Comparison of ENCODE assay signal across 17 cellular contexts in genomic region chr17:30788918-30789317, GRCh38. TPM values are rescaled to one million over a fixed set of nuclear protein-coding genes. Genes with fewer than 3 reads are reported as not detected.
DNase-seq lines count a peak whose midpoint lies in the region; ATAC-seq and TF ChIP-seq lines count a peak whose summit lies in the region.
"Had no signal": no experiment of that assay in that cellular context is flagged by ENCODE, and none has a peak within 500 bp of the region (broad histone marks: within the 10 kb centered on the region; RNA-seq: fewer than 3 reads in every experiment).

No MANE protein-coding gene starts in this region.

- ATAC-seq in T-cell (replicated peaks in 1 of 4): no peak
- no peak for ATAC-seq in stimulated activated naive B cell treated with anti-CD40 and anti-IgM and Interleukin-4, amounts not matched to agents 10 μg/mL and 1 μg/mL and 100 μg/mL, for 72 hours (replicated peaks)
- no peak for ATAC-seq in body of pancreas
- ATAC-seq: heart right ventricle had no signal

- H3K4me3 Mint-ChIP-seq in MCF 10A (ENCODE audit: unreplicated experiment) (no peak overlapping the region), T-cell (no peak overlapping the region)
- no peak overlapping the region for H3K4me3 Mint-ChIP-seq in stimulated activated naive B cell treated with anti-CD40 and anti-IgM and Interleukin-4, amounts not matched to agents 10 μg/mL and 1 μg/mL and 100 μg/mL, for 72 hours
- H3K4me3 Mint-ChIP-seq: activated B cell treated with CpG ODN at 0.5 μM for 24 hours had no signal

- H3K36me3 ChIP-seq in breast epithelium (no peaks in the 10 kb centered on the region), body of pancreas (replicated peaks in 1 of 2; ENCODE audit: insufficient read depth in 1 of 2, low read depth in 2 of 2) (peaks cover 0 to 13% of the 10 kb centered on the region in 2 donors)

- H3K9me3 ChIP-seq in breast epithelium: no peaks in the 10 kb centered on the region
- H3K9me3 ChIP-seq in body of pancreas: no peaks in the 10 kb centered on the region
- H3K9me3 ChIP-seq: BLaER1, heart right ventricle, upper lobe of left lung had no signal

- no peak for TF ChIP-seq CTCF in MCF 10A (IDR thresholded peaks at IDR 0.05; ENCODE audit: unreplicated experiment)
- no peak for TF ChIP-seq CTCF in breast epithelium (IDR thresholded peaks at IDR 0.05)
- no peak for TF ChIP-seq CTCF in body of pancreas (IDR thresholded peaks at IDR 0.05)

- H3K27ac Mint-ChIP-seq in MCF 10A (ENCODE audit: low read depth, unreplicated experiment): peak overlapping the region; percentile 3
- H3K27ac Mint-ChIP-seq in T-cell: peak overlapping the region; percentile 56 to 75
- peak overlapping the region; percentile 67 for H3K27ac Mint-ChIP-seq in stimulated activated naive B cell treated with anti-CD40 and anti-IgM and Interleukin-4, amounts not matched to agents 10 μg/mL and 1 μg/mL and 100 μg/mL, for 72 hours
- H3K27ac Mint-ChIP-seq: activated B cell treated with CpG ODN at 0.5 μM for 24 hours had no signal

- H3K4me1 Mint-ChIP-seq in MCF 10A (ENCODE audit: insufficient read depth, unreplicated experiment) (no peaks in the 10 kb centered on the region), T-cell (peaks cover 10 to 13% (median 12%) of the 10 kb centered on the region in 3 donors)
- H3K4me1 Mint-ChIP-seq in stimulated activated naive B cell treated with anti-CD40 and anti-IgM and Interleukin-4, amounts not matched to agents 10 μg/mL and 1 μg/mL and 100 μg/mL, for 72 hours: peaks cover 2 to 6% of the 10 kb centered on the region in 2 donors
- H3K4me1 Mint-ChIP-seq: activated B cell treated with CpG ODN at 0.5 μM for 24 hours had no signal

- H3K36me3 Mint-ChIP-seq in MCF 10A (ENCODE audit: insufficient read depth, unreplicated experiment) (peaks cover 93% of the 10 kb centered on the region), T-cell (peaks cover 42% of the 10 kb centered on the region)
- H3K36me3 Mint-ChIP-seq in stimulated activated naive B cell treated with anti-CD40 and anti-IgM and Interleukin-4, amounts not matched to agents 10 μg/mL and 1 μg/mL and 100 μg/mL, for 72 hours: peaks cover 19 to 39% of the 10 kb centered on the region in 2 donors

- POLR2A ChIA-PET in MCF 10A (lab: Yijun Ruan, JAX): no interaction called here
- POLR2A ChIA-PET in T-cell (lab: Charles Lee): no interaction called here

- no peaks in the 10 kb centered on the region for H3K4me1 ChIP-seq in breast epithelium
- no peaks in the 10 kb centered on the region for H3K4me1 ChIP-seq in body of pancreas
- H3K4me1 ChIP-seq: heart right ventricle, upper lobe of left lung had no signal

- H3K27me3 ChIP-seq in breast epithelium (no peaks in the 10 kb centered on the region), body of pancreas (no peaks in the 10 kb centered on the region)
- H3K27me3 ChIP-seq: BLaER1, heart right ventricle, upper lobe of left lung had no signal

- DNase-seq in MCF 10A (ENCODE audit: unreplicated experiment) (no peak), breast epithelium (ENCODE audit: low spot score in 2 of 2) (no peak), T-cell (no peak), dedifferentiated amniotic fluid mesenchymal stem cell (ENCODE audit: extremely low spot score) (peak; percentile 22), body of pancreas (no peak), C1 segment of cervical spinal cord (lab: John Stamatoyannopoulos, UW) (no peak), cerebellar cortex (ENCODE audit: low spot score) (no peak)
- no peak for DNase-seq in stimulated activated naive B cell treated with anti-CD40 and anti-IgM and Interleukin-4, amounts not matched to agents 10 μg/mL and 1 μg/mL and 100 μg/mL, for 72 hours
- DNase-seq: activated B cell treated with CpG ODN at 0.5 μM for 24 hours; cerebellar nuclear complex; heart right ventricle; NCI-H1417; retina; stimulated activated CD4-positive, alpha-beta T cell treated with anti-CD3 and anti-CD28 coated beads, Interleukin-2, amount 100 ng/mL, for 24 hours; stimulated activated CD8-positive, alpha-beta memory T cell treated with anti-CD3 and anti-CD28 coated beads, Interleukin-4, amount 100 ng/mL, for 48 hours; upper lobe of left lung had no signal

- H3K4me3 ChIP-seq in breast epithelium: no peak overlapping the region
- no peak overlapping the region for H3K4me3 ChIP-seq in body of pancreas
- H3K4me3 ChIP-seq: BLaER1, heart right ventricle, upper lobe of left lung had no signal

- H3K9me3 Mint-ChIP-seq in MCF 10A (ENCODE audit: unreplicated experiment): no peaks in the 10 kb centered on the region
- no peaks in the 10 kb centered on the region for H3K9me3 Mint-ChIP-seq in T-cell
- H3K9me3 Mint-ChIP-seq in stimulated activated naive B cell treated with anti-CD40 and anti-IgM and Interleukin-4, amounts not matched to agents 10 μg/mL and 1 μg/mL and 100 μg/mL, for 72 hours: no peaks in the 10 kb centered on the region
- H3K9me3 Mint-ChIP-seq: activated B cell treated with CpG ODN at 0.5 μM for 24 hours had no signal

- H3K27me3 Mint-ChIP-seq in MCF 10A (ENCODE audit: insufficient read depth, unreplicated experiment) (no peaks in the 10 kb centered on the region), T-cell (no peaks in the 10 kb centered on the region)
- no peaks in the 10 kb centered on the region for H3K27me3 Mint-ChIP-seq in stimulated activated naive B cell treated with anti-CD40 and anti-IgM and Interleukin-4, amounts not matched to agents 10 μg/mL and 1 μg/mL and 100 μg/mL, for 72 hours
- H3K27me3 Mint-ChIP-seq: activated B cell treated with CpG ODN at 0.5 μM for 24 hours had no signal

- BruUV-seq in MCF 10A (replicated peaks; lab: Mats Ljungman, UMichigan): no TSS peak

- intact Hi-C loops in MCF 10A (cut with micrococcal nuclease) (no loop called here), breast epithelium (cut with DNase I; ENCODE audit: low total_unique reads) (no loop called here), body of pancreas (cut with DNase I) (no loop called here)

- TF ChIP-seq POLR2A in breast epithelium (IDR thresholded peaks at IDR 0.05) (no peak), body of pancreas (IDR thresholded peaks at IDR 0.05) (no peak)

- H3K27ac ChIP-seq in breast epithelium (no peak overlapping the region), body of pancreas (no peak overlapping the region)
- H3K27ac ChIP-seq: BLaER1, heart right ventricle had no signal

- CTCF ChIA-PET in MCF 10A (lab: Yijun Ruan, JAX): no interaction called here
- CTCF ChIA-PET in T-cell (lab: Charles Lee): interaction anchor here in 1 of 2 donors (0.7 kb wide), 1 partner anchor 16 kb away, joined by 7 read pairs; no protein-coding TSS in a partner anchor

- WGBS in body of pancreas, 2 donors: 93 to 98% methylated on average over 2 of the region's 2 CpGs

RNA-seq across cellular contexts. Expression of gene CRLF3, which starts 35.6 kb away (rescaled TPM):
- total RNA-seq in MCF 10A (2022): 14.7 and 15.0 TPM in 2 replicates
- 10 to 100 TPM; 15.4 to 18.7 (median 17.7) TPM for total RNA-seq in breast epithelium
- 100 to 1,000 TPM in 1 of 5 donors, 10 to 100 TPM in 4; 73.3 to 112 (median 89.2) TPM for total RNA-seq in T-cell
- 1 to 10 TPM; 2.6 to 5.2 TPM for total RNA-seq in body of pancreas

RNA-seq across cellular contexts. Expression of gene ATAD5, which starts 42.8 kb away (rescaled TPM):
- total RNA-seq in MCF 10A (2022): 2.8 and 3.6 TPM in 2 replicates
- 1 to 10 TPM; 1.3 to 3.1 (median 1.6) TPM for total RNA-seq in breast epithelium
- total RNA-seq in T-cell: 1 to 10 TPM; 3.9 to 5.3 (median 4.2) TPM
- 1 to 10 TPM; 1.0 to 1.6 TPM for total RNA-seq in body of pancreas

Comparison
In these comparisons a context has a peak if more than half of its experiments do, and no peak if none do; other contexts are left out.
1. H3K27ac Mint-ChIP-seq: peak in every context shown above with its lines; median percentile 67 in stimulated activated naive B cell treated with anti-CD40 and anti-IgM and Interleukin-4, amounts not matched to agents 10 μg/mL and 1 μg/mL and 100 μg/mL, for 72 hours; 66 in T-cell; 3 in MCF 10A.